8 cellular contexts compared by ENCODE assay signal in genomic region chr22:21657361-21658118, GRCh38. TPM values are rescaled to one million over a fixed set of nuclear protein-coding genes. Genes with fewer than 3 reads are reported as not detected.
A peak's percentile ranks its signal among the peaks of the same experiment; 100 is the strongest.
DNase-seq lines count a peak whose midpoint lies in the region; ATAC-seq and TF ChIP-seq lines count a peak whose summit lies in the region.

No MANE protein-coding gene starts in this region.

- H3K27ac ChIP-seq in colonic mucosa, result no peak overlapping the region
- H3K27ac ChIP-seq in lower lobe of right lung, result peak overlapping the region; percentile 56

- peak; percentile 36 for DNase-seq in NK-92 treated with Interleukin-12 subunit alpha and Interleukin-12 subunit beta, amount 100 ng/mL, for 24 hours (lab: John Stamatoyannopoulos, UW)
- DNase-seq in NK-92 (lab: John Stamatoyannopoulos, UW; ENCODE audit: unreplicated experiment) (no peak), NCI-H345 (lab: John Stamatoyannopoulos, UW) (peak; percentile 87), colonic mucosa (peak; percentile 87), lower lobe of right lung (peak; percentile 91)
- DNase-seq in activated CD4-positive, CD25-positive, alpha-beta regulatory T cell (lab: John Stamatoyannopoulos, UW), result peak; percentile 55 to 62 (median 61)
- peak; percentile 66 for DNase-seq in stimulated activated CD8-positive, alpha-beta memory T cell treated with anti-CD3 and anti-CD28 coated beads, Interleukin-15, amount 100 ng/mL, for 24 hours (ENCODE audit: low read depth)

- H3K9me3 ChIP-seq in colonic mucosa, result no peaks in the 10 kb centered on the region
- H3K9me3 ChIP-seq in lower lobe of right lung, result no peaks in the 10 kb centered on the region

- ATAC-seq in HG03066 (IDR thresholded peaks at IDR 0.05; ENCODE audit: low read depth, unreplicated experiment) (peak; percentile 59), lower lobe of right lung (peak; percentile 93 to 97)

- peak overlapping the region in 1 of 2 donors; percentile 50 for H3K9ac ChIP-seq in colonic mucosa (ENCODE audit: low read depth in 2 of 2, low read length in 2 of 2)

- H3K4me1 ChIP-seq in colonic mucosa, result peaks cover 1% of the 10 kb centered on the region
- peaks cover 16% of the 10 kb centered on the region for H3K4me1 ChIP-seq in lower lobe of right lung

- intact Hi-C loops in colonic mucosa (cut with DNase I) (no loop called here), lower lobe of right lung (cut with DNase I) (no loop called here)

- TF ChIP-seq CTCF in colonic mucosa (IDR thresholded peaks at IDR 0.05) (peak; percentile 16), lower lobe of right lung (IDR thresholded peaks at IDR 0.05) (peak; percentile 36)

- H3K4me3 ChIP-seq in colonic mucosa (peak overlapping the region; percentile 74), lower lobe of right lung (peak overlapping the region; percentile 76)

- H3K36me3 ChIP-seq in colonic mucosa (no peaks in the 10 kb centered on the region), lower lobe of right lung (no peaks in the 10 kb centered on the region)

- no peaks in the 10 kb centered on the region for H3K27me3 ChIP-seq in colonic mucosa
- H3K27me3 ChIP-seq in lower lobe of right lung (ENCODE audit: low read depth), result no peaks in the 10 kb centered on the region

RNA-seq across cellular contexts. Expression of gene PPIL2, which starts 8.3 kb away (rescaled TPM):
- 10 to 100 TPM; 41.9 to 63.2 TPM for total RNA-seq in colonic mucosa
- 38.1 TPM for total RNA-seq in lower lobe of right lung

RNA-seq across cellular contexts. Expression of gene SDF2L1, which starts 15.4 kb away (rescaled TPM):
- total RNA-seq in colonic mucosa, result 100 to 1,000 TPM in 1 of 2 donors, 10 to 100 TPM in 1; 48.8 to 177 TPM
- total RNA-seq in lower lobe of right lung, result 36.1 TPM

RNA-seq across cellular contexts. Expression of gene CCDC116, which starts 25.0 kb away (rescaled TPM):
- total RNA-seq in colonic mucosa (under 1 TPM in 1 of 2 donors, not detected in 1; 0.59 TPM), lower lobe of right lung (0.41 TPM)

RNA-seq across cellular contexts. Expression of gene YDJC, which starts 27.7 kb away (rescaled TPM):
- total RNA-seq in colonic mucosa (10 to 100 TPM; 21.1 to 35.4 TPM), lower lobe of right lung (13.1 TPM)
